In genomic region chr20:33915726-33916331, GRCh38 we compare ENCODE assay signal across 1 cellular context.
TF ChIP-seq lines count a peak whose summit lies in the region.

No MANE protein-coding gene starts in this region.

TF ChIP-seq in K562, 482 proteins besides CTCF, POLR2A, EP300 and RAD21 (continued from another document):
- TF ChIP-seq CTCFL (IDR thresholded peaks at IDR 0.05; ENCODE audit: borderline replicate concordance, insufficient read depth, low read depth, low read length, poor library complexity, severe bottlenecking) (peak; percentile 67), MGA (IDR thresholded peaks at IDR 0.05) (0 out of 2 replicates have a peak, but pooled peaks have one; percentile 8), GTF2E2 (tag; IDR thresholded peaks at IDR 0.05) (no peak), USF1 (CRISPR knock-in tag; IDR thresholded peaks at IDR 0.05) (peak; percentile 47; the same call in 1 of the 2 replicates), KDM1A (IDR thresholded peaks at IDR 0.05) (peak; percentile 76 to 85), CBX3 (IDR thresholded peaks at IDR 0.05; ENCODE audit: borderline replicate concordance in 1 of 2, low read length in 2 of 2) (0 out of 3 replicates have a peak, but pooled peaks of 1 of the 2 experiments have one; percentile 56), SIX5 (IDR thresholded peaks at IDR 0.05; ENCODE audit: borderline replicate concordance in 1 of 2, insufficient read depth in 1 of 2, low read depth in 1 of 2, low read length in 2 of 2) (no peak), RCOR1 (IDR thresholded peaks at IDR 0.05; ENCODE audit: borderline replicate concordance in 1 of 2, low read depth in 2 of 2, low read length in 2 of 2) (peak in 1 of 2 experiments; percentile 84; a peak in 2 of 4 replicates), SMARCA5 (IDR thresholded peaks at IDR 0.05) (peak; percentile 93), MBD2 (IDR thresholded peaks at IDR 0.05; ENCODE audit: borderline replicate concordance, low read depth) (no peak), MLX (CRISPR knock-in tag; conservative IDR thresholded peaks at IDR 0.05) (no peak), DACH1 (IDR thresholded peaks at IDR 0.05; ENCODE audit: partially characterized antibody) (peak; percentile 42), GTF2A2 (tag; IDR thresholded peaks at IDR 0.05) (no peak), MYC (IDR thresholded peaks at IDR 0.05; ENCODE audit: low read depth, low read length) (peak; percentile 88), MYC (CRISPR knock-in tag; IDR thresholded peaks at IDR 0.05; ENCODE audit: borderline replicate concordance, low read depth) (no peak), ZNF583 (CRISPR knock-in tag; IDR thresholded peaks at IDR 0.05) (no peak), MAX (CRISPR knock-in tag; IDR thresholded peaks at IDR 0.05) (peak; percentile 65), RBM25 (IDR thresholded peaks at IDR 0.05; ENCODE audit: low read depth, low read length, severe bottlenecking) (peak; percentile 81)
